9 cellular contexts compared by ENCODE assay signal in the genomic region with DNA sequence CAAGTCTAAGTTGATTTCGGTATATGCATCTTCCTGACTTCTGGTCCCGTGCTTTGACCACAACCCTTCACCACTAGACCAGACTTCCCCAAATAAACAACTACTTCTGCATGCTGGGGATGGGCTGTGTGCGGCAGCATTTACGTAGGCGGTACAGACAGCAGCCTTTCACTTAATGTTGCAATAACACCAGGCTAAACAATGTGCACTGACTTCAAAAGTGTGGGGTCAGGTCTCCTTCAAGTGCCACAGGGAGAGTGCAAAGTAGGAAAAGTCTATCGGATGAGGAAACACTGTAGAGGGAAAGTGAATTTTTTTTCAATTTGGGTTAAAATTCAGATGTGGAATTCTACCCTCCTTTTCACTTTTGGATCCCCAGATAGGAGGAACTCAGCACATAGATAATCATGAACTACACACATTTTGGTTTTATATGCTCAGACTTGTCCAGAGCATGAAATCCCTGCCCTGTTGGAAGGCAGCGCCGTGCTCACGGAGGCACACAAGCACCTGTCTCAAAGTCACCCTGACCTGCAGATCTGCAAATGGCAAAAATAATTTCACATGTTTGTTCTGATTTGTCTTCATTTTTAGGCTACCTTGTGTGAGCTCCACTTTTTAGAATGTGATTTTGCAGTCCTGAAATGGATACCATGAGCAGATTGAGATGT. TPM values are rescaled to one million over a fixed set of nuclear protein-coding genes. Genes with fewer than 3 reads are reported as not detected.
A peak's percentile ranks its signal among the peaks of the same experiment; 100 is the strongest.
DNase-seq lines count a peak whose midpoint lies in the region; ATAC-seq, FAIRE-seq and TF ChIP-seq lines count a peak whose summit lies in the region.
"Had no signal": no experiment of that assay in that cellular context is flagged by ENCODE, and none has a peak within 500 bp of the region (broad histone marks: within the 10 kb centered on the region; RNA-seq: fewer than 3 reads in every experiment).

No MANE protein-coding gene starts in this region.

- H3K36me3 ChIP-seq in heart right ventricle, result peaks cover 0 to 6% (median 0%) of the 10 kb centered on the region in 9 donors

- H3K27me3 ChIP-seq in heart right ventricle, result no peaks in the 10 kb centered on the region

- no peak for TF ChIP-seq CTCF in heart right ventricle (IDR thresholded peaks at IDR 0.05)

- H3K4me1 Mint-ChIP-seq in activated CD4-positive, alpha-beta memory T cell treated with anti-CD3 and anti-CD28 coated beads for 36 hours (ENCODE audit: low read depth), result peaks cover 34% of the 10 kb centered on the region
- peaks cover 45% of the 10 kb centered on the region for H3K4me1 Mint-ChIP-seq in activated T-cell treated with anti-CD3 and anti-CD28 coated beads, Interleukin-2, amount 50 U/mL, for 24 hours (ENCODE audit: low read depth)

- intact Hi-C loops in activated CD4-positive, alpha-beta memory T cell treated with anti-CD3 and anti-CD28 coated beads for 36 hours (cut with micrococcal nuclease), result no loop called here
- intact Hi-C loops in heart right ventricle (cut with DNase I), result loop anchor here in 3 of 10 donors (5.0 kb wide), 2 partner anchors 98 to 128 kb away; a partner anchor contains a TSS

- no peaks in the 10 kb centered on the region for H3K9me3 ChIP-seq in heart right ventricle

- H3K4me3 ChIP-seq in heart right ventricle, result no peak overlapping the region

- DNase-seq in HTR-8/SVneo (ENCODE audit: insufficient read length, low spot score) (no peak), heart right ventricle (no peak)
- DNase-seq in activated CD4-positive, alpha-beta memory T cell treated with anti-CD3 and anti-CD28 coated beads for 36 hours, result peak; percentile 46
- peak; percentile 43 to 45 for DNase-seq in stimulated activated CD8-positive, alpha-beta memory T cell treated with anti-CD3 and anti-CD28 coated beads, Interleukin-7, amount 100 ng/mL, for 4 hours (ENCODE audit: low read depth in 2 of 2)
- no peak for DNase-seq in activated T-cell treated with anti-CD3 and anti-CD28 coated beads, Interleukin-2, amount 50 U/mL, for 24 hours

- FAIRE-seq in HTR-8/SVneo (lab: Jason Lieb, UNC), result peak; percentile 54
- FAIRE-seq: colon had no signal

- peaks cover 8% of the 10 kb centered on the region for H3K36me3 Mint-ChIP-seq in activated CD4-positive, alpha-beta memory T cell treated with anti-CD3 and anti-CD28 coated beads for 36 hours
- H3K36me3 Mint-ChIP-seq in activated T-cell treated with anti-CD3 and anti-CD28 coated beads, Interleukin-2, amount 50 U/mL, for 24 hours (ENCODE audit: low read depth), result peaks cover 13% of the 10 kb centered on the region

- peaks cover 3 to 57% (median 30%) of the 10 kb centered on the region in 9 donors for H3K4me1 ChIP-seq in heart right ventricle

- no peak overlapping the region for H3K27ac Mint-ChIP-seq in activated CD4-positive, alpha-beta memory T cell treated with anti-CD3 and anti-CD28 coated beads for 36 hours
- no peak overlapping the region for H3K27ac Mint-ChIP-seq in activated T-cell treated with anti-CD3 and anti-CD28 coated beads, Interleukin-2, amount 50 U/mL, for 24 hours

- POLR2A ChIA-PET in activated CD4-positive, alpha-beta memory T cell treated with anti-CD3 and anti-CD28 coated beads for 36 hours (lab: Charles Lee), result no interaction called here

- ATAC-seq in heart right ventricle, result no peak
- no peak for ATAC-seq in GM21717 (IDR thresholded peaks at IDR 0.05; ENCODE audit: unreplicated experiment)
- no peak for ATAC-seq in GM19452 (IDR thresholded peaks at IDR 0.05; ENCODE audit: unreplicated experiment)
- no peak for ATAC-seq in HG03460 (IDR thresholded peaks at IDR 0.05; ENCODE audit: unreplicated experiment)

- 91% methylated on average over 9 of the region's 9 CpGs for WGBS in heart right ventricle, 2 donors

- peaks cover 15% of the 10 kb centered on the region for H3K27me3 Mint-ChIP-seq in activated CD4-positive, alpha-beta memory T cell treated with anti-CD3 and anti-CD28 coated beads for 36 hours
- peaks cover 44% of the 10 kb centered on the region for H3K27me3 Mint-ChIP-seq in activated T-cell treated with anti-CD3 and anti-CD28 coated beads, Interleukin-2, amount 50 U/mL, for 24 hours

- H3K9me3 Mint-ChIP-seq in activated CD4-positive, alpha-beta memory T cell treated with anti-CD3 and anti-CD28 coated beads for 36 hours, result no peaks in the 10 kb centered on the region
- H3K9me3 Mint-ChIP-seq in activated T-cell treated with anti-CD3 and anti-CD28 coated beads, Interleukin-2, amount 50 U/mL, for 24 hours, result no peaks in the 10 kb centered on the region

- peak overlapping the region in 6 of 10 donors; percentile 97 to 100 (median 100) for H3K27ac ChIP-seq in heart right ventricle

- CTCF ChIA-PET in activated CD4-positive, alpha-beta memory T cell treated with anti-CD3 and anti-CD28 coated beads for 36 hours (lab: Charles Lee), result interaction anchor here (1.4 kb wide), 1 partner anchor 10 kb away, joined by 3 read pairs; no protein-coding TSS in a partner anchor

- no peak overlapping the region for H3K4me3 Mint-ChIP-seq in activated CD4-positive, alpha-beta memory T cell treated with anti-CD3 and anti-CD28 coated beads for 36 hours
- no peak overlapping the region for H3K4me3 Mint-ChIP-seq in activated T-cell treated with anti-CD3 and anti-CD28 coated beads, Interleukin-2, amount 50 U/mL, for 24 hours

RNA-seq across cellular contexts. Expression of a gene that starts 3.6 kb away (rescaled TPM):
- total RNA-seq in activated CD4-positive, alpha-beta memory T cell treated with anti-CD3 and anti-CD28 coated beads for 36 hours, result 10 to 100 TPM; 21.1 to 26.7 TPM
- total RNA-seq in heart right ventricle, result 100 to 1,000 TPM in 3 of 10 donors, 10 to 100 TPM in 6, 1 to 10 TPM in 1; 9.3 to 173 (median 64.0) TPM
- 10 to 100 TPM; 17.3 to 49.9 TPM for polyA plus RNA-seq in heart right ventricle

Comparison
In these comparisons a context has a peak if more than half of its experiments do, and no peak if none do; other contexts are left out.
1. DNase-seq: peak in activated CD4-positive, alpha-beta memory T cell treated with anti-CD3 and anti-CD28 coated beads for 36 hours (single experiment) and stimulated activated CD8-positive, alpha-beta memory T cell treated with anti-CD3 and anti-CD28 coated beads, Interleukin-7, amount 100 ng/mL, for 4 hours (2 of 2); none in HTR-8/SVneo (single experiment), heart right ventricle (0 of 2) and activated T-cell treated with anti-CD3 and anti-CD28 coated beads, Interleukin-2, amount 50 U/mL, for 24 hours (single experiment).